ENCODE assay signal across 1 cellular context in genomic region chr12:104704224-104704623, GRCh38.
TF ChIP-seq lines count a peak whose summit lies in the region.

No MANE protein-coding gene starts in this region.

TF ChIP-seq in GM23338, 12 proteins besides CTCF, POLR2A, EP300 and RAD21 (continued from another document):
- TF ChIP-seq, protein P1, sequence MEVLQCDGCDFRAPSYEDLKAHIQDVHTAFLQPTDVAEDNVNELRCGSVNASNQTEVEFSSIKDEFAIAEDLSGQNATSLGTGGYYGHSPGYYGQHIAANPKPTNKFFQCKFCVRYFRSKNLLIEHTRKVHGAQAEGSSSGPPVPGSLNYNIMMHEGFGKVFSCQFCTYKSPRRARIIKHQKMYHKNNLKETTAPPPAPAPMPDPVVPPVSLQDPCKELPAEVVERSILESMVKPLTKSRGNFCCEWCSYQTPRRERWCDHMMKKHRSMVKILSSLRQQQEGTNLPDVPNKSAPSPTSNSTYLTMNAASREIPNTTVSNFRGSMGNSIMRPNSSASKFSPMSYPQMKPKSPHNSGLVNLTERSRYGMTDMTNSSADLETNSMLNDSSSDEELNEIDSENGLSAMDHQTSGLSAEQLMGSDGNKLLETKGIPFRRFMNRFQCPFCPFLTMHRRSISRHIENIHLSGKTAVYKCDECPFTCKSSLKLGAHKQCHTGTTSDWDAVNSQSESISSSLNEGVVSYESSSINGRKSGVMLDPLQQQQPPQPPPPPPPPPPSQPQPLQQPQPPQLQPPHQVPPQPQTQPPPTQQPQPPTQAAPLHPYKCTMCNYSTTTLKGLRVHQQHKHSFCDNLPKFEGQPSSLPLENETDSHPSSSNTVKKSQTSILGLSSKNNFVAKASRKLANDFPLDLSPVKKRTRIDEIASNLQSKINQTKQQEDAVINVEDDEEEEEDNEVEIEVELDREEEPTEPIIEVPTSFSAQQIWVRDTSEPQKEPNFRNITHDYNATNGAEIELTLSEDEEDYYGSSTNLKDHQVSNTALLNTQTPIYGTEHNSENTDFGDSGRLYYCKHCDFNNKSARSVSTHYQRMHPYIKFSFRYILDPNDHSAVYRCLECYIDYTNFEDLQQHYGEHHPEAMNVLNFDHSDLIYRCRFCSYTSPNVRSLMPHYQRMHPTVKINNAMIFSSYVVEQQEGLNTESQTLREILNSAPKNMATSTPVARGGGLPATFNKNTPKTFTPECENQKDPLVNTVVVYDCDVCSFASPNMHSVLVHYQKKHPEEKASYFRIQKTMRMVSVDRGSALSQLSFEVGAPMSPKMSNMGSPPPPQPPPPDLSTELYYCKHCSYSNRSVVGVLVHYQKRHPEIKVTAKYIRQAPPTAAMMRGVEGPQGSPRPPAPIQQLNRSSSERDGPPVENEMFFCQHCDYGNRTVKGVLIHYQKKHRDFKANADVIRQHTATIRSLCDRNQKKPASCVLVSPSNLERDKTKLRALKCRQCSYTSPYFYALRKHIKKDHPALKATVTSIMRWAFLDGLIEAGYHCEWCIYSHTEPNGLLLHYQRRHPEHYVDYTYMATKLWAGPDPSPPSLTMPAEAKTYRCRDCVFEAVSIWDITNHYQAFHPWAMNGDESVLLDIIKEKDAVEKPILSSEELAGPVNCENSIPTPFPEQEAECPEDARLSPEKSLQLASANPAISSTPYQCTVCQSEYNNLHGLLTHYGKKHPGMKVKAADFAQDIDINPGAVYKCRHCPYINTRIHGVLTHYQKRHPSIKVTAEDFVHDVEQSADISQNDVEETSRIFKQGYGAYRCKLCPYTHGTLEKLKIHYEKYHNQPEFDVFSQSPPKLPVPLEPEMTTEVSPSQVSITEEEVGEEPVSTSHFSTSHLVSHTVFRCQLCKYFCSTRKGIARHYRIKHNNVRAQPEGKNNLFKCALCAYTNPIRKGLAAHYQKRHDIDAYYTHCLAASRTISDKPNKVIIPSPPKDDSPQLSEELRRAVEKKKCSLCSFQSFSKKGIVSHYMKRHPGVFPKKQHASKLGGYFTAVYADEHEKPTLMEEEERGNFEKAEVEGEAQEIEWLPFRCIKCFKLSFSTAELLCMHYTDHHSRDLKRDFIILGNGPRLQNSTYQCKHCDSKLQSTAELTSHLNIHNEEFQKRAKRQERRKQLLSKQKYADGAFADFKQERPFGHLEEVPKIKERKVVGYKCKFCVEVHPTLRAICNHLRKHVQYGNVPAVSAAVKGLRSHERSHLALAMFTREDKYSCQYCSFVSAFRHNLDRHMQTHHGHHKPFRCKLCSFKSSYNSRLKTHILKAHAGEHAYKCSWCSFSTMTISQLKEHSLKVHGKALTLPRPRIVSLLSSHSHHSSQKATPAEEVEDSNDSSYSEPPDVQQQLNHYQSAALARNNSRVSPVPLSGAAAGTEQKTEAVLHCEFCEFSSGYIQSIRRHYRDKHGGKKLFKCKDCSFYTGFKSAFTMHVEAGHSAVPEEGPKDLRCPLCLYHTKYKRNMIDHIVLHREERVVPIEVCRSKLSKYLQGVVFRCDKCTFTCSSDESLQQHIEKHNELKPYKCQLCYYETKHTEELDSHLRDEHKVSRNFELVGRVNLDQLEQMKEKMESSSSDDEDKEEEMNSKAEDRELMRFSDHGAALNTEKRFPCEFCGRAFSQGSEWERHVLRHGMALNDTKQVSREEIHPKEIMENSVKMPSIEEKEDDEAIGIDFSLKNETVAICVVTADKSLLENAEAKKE (CRISPR knock-in tag; IDR thresholded peaks at IDR 0.05): 0 out of 2 replicates have a peak, but pooled peaks have one; percentile 57
- TF ChIP-seq ZNF114 (CRISPR knock-in tag; IDR thresholded peaks at IDR 0.05) (no peak; the same call in 1 of the 2 replicates), EZH2phosphoT487 (IDR thresholded peaks at IDR 0.05; ENCODE audit: unreplicated experiment) (no peak)
- TF ChIP-seq, protein P2, sequence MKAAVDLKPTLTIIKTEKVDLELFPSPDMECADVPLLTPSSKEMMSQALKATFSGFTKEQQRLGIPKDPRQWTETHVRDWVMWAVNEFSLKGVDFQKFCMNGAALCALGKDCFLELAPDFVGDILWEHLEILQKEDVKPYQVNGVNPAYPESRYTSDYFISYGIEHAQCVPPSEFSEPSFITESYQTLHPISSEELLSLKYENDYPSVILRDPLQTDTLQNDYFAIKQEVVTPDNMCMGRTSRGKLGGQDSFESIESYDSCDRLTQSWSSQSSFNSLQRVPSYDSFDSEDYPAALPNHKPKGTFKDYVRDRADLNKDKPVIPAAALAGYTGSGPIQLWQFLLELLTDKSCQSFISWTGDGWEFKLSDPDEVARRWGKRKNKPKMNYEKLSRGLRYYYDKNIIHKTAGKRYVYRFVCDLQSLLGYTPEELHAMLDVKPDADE (IDR thresholded peaks at IDR 0.05): no peak
- TF ChIP-seq, protein P3, sequence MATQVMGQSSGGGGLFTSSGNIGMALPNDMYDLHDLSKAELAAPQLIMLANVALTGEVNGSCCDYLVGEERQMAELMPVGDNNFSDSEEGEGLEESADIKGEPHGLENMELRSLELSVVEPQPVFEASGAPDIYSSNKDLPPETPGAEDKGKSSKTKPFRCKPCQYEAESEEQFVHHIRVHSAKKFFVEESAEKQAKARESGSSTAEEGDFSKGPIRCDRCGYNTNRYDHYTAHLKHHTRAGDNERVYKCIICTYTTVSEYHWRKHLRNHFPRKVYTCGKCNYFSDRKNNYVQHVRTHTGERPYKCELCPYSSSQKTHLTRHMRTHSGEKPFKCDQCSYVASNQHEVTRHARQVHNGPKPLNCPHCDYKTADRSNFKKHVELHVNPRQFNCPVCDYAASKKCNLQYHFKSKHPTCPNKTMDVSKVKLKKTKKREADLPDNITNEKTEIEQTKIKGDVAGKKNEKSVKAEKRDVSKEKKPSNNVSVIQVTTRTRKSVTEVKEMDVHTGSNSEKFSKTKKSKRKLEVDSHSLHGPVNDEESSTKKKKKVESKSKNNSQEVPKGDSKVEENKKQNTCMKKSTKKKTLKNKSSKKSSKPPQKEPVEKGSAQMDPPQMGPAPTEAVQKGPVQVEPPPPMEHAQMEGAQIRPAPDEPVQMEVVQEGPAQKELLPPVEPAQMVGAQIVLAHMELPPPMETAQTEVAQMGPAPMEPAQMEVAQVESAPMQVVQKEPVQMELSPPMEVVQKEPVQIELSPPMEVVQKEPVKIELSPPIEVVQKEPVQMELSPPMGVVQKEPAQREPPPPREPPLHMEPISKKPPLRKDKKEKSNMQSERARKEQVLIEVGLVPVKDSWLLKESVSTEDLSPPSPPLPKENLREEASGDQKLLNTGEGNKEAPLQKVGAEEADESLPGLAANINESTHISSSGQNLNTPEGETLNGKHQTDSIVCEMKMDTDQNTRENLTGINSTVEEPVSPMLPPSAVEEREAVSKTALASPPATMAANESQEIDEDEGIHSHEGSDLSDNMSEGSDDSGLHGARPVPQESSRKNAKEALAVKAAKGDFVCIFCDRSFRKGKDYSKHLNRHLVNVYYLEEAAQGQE (IDR thresholded peaks at IDR 0.05; ENCODE audit: unreplicated experiment): no peak
